In genomic region chr16:83619381-83620150, GRCh38 we compare ENCODE assay signal across 1 cellular context.
TF ChIP-seq lines count a peak whose summit lies in the region.

No MANE protein-coding gene starts in this region.

TF ChIP-seq in HepG2, 621 proteins besides CTCF, POLR2A, EP300 and RAD21 (continued from another document):
- no peak for TF ChIP-seq ZNF597 (CRISPR knock-in tag; IDR thresholded peaks at IDR 0.05)
- TF ChIP-seq MEIS2 (CRISPR knock-in tag; IDR thresholded peaks at IDR 0.05) = no peak
- no peak for TF ChIP-seq CREM (IDR thresholded peaks at IDR 0.05)
- TF ChIP-seq CREM (CRISPR knock-in tag; IDR thresholded peaks at IDR 0.05) = no peak
